9 cellular contexts compared by ENCODE assay signal in the genomic region with DNA sequence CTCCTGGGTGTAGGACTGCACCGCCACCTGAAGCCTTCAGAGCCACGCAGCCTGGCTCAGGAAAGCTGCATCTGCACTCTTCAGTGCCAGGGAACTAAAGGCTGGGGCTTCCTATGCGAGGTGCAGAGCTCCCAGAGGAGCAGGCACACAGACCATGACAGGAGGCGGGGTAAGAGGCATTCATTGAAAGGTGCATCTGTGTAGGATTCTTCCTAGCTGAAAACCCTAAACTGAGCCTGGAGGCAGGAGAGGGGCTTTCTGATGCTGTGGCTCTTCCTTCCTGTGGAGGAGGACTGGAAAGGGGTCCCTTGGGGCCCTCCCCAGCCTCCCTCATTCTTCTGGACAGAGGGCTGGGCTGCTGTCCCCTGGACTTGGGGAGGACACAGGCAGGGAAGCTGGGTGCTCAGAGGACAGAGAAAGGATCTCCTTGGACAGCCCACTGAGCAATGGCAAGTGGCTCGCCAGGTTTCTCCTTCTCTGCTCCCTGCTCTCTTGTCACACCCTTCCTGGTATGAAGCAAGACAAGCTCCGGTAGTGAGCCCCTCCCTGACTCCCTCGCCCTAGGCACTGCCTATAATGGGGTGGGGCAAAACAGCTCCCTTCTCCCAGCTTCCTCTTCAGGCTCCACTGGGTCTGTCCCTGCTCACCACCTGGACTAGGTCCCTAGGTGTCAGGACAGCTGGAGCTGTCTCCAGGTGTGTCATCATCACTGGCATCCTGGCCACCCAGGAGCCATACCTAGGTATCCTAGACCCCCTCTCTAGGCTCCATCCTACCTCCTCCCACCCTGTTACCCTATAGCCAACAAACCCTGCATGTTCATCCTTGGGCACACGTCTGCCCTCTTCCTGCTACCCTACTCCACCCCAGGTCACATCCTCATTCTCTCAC. TPM values are rescaled to one million over a fixed set of nuclear protein-coding genes. Genes with fewer than 3 reads are reported as not detected.
DNase-seq lines count a peak whose midpoint lies in the region; ATAC-seq and TF ChIP-seq lines count a peak whose summit lies in the region.
"Had no signal": no experiment of that assay in that cellular context is flagged by ENCODE, and none has a peak within 500 bp of the region (broad histone marks: within the 10 kb centered on the region; RNA-seq: fewer than 3 reads in every experiment).

No MANE protein-coding gene starts in this region.

- WGBS in lower leg skin, 2 donors: 27 to 34% methylated on average over 7 to 8 of the region's 8 CpGs

- no peaks in the 10 kb centered on the region for H3K27me3 ChIP-seq in WERI-Rb-1 (ENCODE audit: insufficient read depth, low read depth, severe bottlenecking)
- H3K27me3 ChIP-seq: tibial artery had no signal

- no peak overlapping the region for H3K4me3 ChIP-seq in lower leg skin (ENCODE audit: low read depth, poor library complexity, severe bottlenecking)
- H3K4me3 ChIP-seq in WERI-Rb-1 (ENCODE audit: low read depth, low read length): no peak overlapping the region
- H3K4me3 ChIP-seq: tibial artery had no signal

- H3K36me3 ChIP-seq in WERI-Rb-1: no peaks in the 10 kb centered on the region
- H3K36me3 ChIP-seq: tibial artery had no signal

- no peak for TF ChIP-seq RAD21 in Ishikawa (IDR thresholded peaks at IDR 0.05; ENCODE audit: low read depth)

- no peak overlapping the region; the same call in 1 of the 2 replicates for H3K27ac ChIP-seq in WERI-Rb-1
- H3K27ac ChIP-seq: tibial artery had no signal

- no peak for TF ChIP-seq EP300 in Ishikawa (IDR thresholded peaks at IDR 0.05; ENCODE audit: borderline replicate concordance)

- in situ Hi-C loops in GM13977 (cut with MboI; ENCODE audit: low pct_unique_long_range_greater_than_20kb, low sequenced_read_pairs, unreplicated experiment): loop anchor here (10.0 to 25.0 kb wide), 2 partner anchors 49 to 472 kb away; partner anchors contain the start of genes JTB, RAB13, RPS27 and S100A2

- no peaks in the 10 kb centered on the region for H3K9me3 ChIP-seq in WERI-Rb-1 (ENCODE audit: severe bottlenecking)
- H3K9me3 ChIP-seq: tibial artery had no signal

- ATAC-seq in SK-N-SH treated with all-trans-retinoic acid at 6 μM for 48 hours: no peak

- TF ChIP-seq CTCF in lower leg skin (IDR thresholded peaks at IDR 0.05) (no peak), GM13977 (IDR thresholded peaks at IDR 0.05; ENCODE audit: extremely low read depth, insufficient read depth, missing control alignments) (no peak), WERI-Rb-1 (IDR thresholded peaks at IDR 0.05; ENCODE audit: low read depth, low read length) (no peak)

- intact Hi-C loops in lower leg skin (cut with DNase I; ENCODE audit: low total_unique reads): loop anchor here (10.0 kb wide), 2 partner anchors 249 to 469 kb away; partner anchors contain the start of gene RAB13

- DNase-seq in CD1c-positive myeloid dendritic cell (ENCODE audit: extremely low spot score): peak; percentile 40
- peak; percentile 91 for DNase-seq in SKM-1 treated with dmso at 0.1 percent for 144 hours (lab: John Stamatoyannopoulos, UW; ENCODE audit: unreplicated experiment)
- DNase-seq in lower leg skin (ENCODE audit: low spot score in 2 of 2): peak; percentile 80 to 93
- no peak for DNase-seq in GM13977 (ENCODE audit: low spot score)
- DNase-seq in WERI-Rb-1: no peak
- no peak for DNase-seq in superior temporal gyrus (ENCODE audit: extremely low spot score)
- DNase-seq: tibial artery had no signal

- TF ChIP-seq POLR2A in lower leg skin (IDR thresholded peaks at IDR 0.05): no peak

TF ChIP-seq in Ishikawa, 13 proteins besides CTCF, POLR2A, EP300 and RAD21:
- TF ChIP-seq CEBPB (IDR thresholded peaks at IDR 0.05) (peak; percentile 90), MAX (IDR thresholded peaks at IDR 0.05) (no peak)

TF ChIP-seq in SK-N-SH treated with all-trans-retinoic acid at 6 μM for 48 hours, 23 proteins besides CTCF, POLR2A, EP300 and RAD21:
- no peak for TF ChIP-seq OSR1 (CRISPR knock-in tag; IDR thresholded peaks at IDR 0.05)
- no peak for TF ChIP-seq ZNF8 (CRISPR knock-in tag; IDR thresholded peaks at IDR 0.05)
- no peak for TF ChIP-seq ISL1 (CRISPR knock-in tag; IDR thresholded peaks at IDR 0.05)
- TF ChIP-seq CREB5 (CRISPR knock-in tag; IDR thresholded peaks at IDR 0.05; ENCODE audit: low read depth): no peak
- TF ChIP-seq BACH2 (CRISPR knock-in tag; IDR thresholded peaks at IDR 0.05; ENCODE audit: borderline replicate concordance): no peak
- no peak for TF ChIP-seq ESRRG (CRISPR knock-in tag; IDR thresholded peaks at IDR 0.05)

RNA-seq across cellular contexts. Expression of gene S100A6, which starts 20.0 kb away (rescaled TPM):
- total RNA-seq in lower leg skin: 100 to 1,000 TPM; 147 to 251 (median 192) TPM

RNA-seq across cellular contexts. Expression of gene S100A5, which starts 25.0 kb away (rescaled TPM):
- total RNA-seq in lower leg skin: not detected

RNA-seq across cellular contexts. Expression of gene S100A4, which starts 29.9 kb away (rescaled TPM):
- 100 to 1,000 TPM in 3 of 4 donors, 10 to 100 TPM in 1; 94.4 to 215 (median 146) TPM for total RNA-seq in lower leg skin

RNA-seq across cellular contexts. Expression of gene S100A3, which starts 33.3 kb away (rescaled TPM):
- total RNA-seq in lower leg skin: 10 to 100 TPM in 1 of 4 donors, 1 to 10 TPM in 2, not detected in 1; 1.2 to 78.2 (median 2.2) TPM

RNA-seq across cellular contexts. Expression of gene S100A2, which starts 49.9 kb away (rescaled TPM):
- total RNA-seq in lower leg skin: 100 to 1,000 TPM in 1 of 4 donors, 10 to 100 TPM in 3; 71.5 to 143 (median 96.4) TPM

Comparison
In these comparisons a context has a peak if more than half of its experiments do, and no peak if none do; other contexts are left out.
1. DNase-seq: peak in CD1c-positive myeloid dendritic cell (single experiment), SKM-1 treated with dmso at 0.1 percent for 144 hours (single experiment) and lower leg skin (2 of 2); none in GM13977 (single experiment), WERI-Rb-1 (single experiment) and superior temporal gyrus (single experiment).